In the genomic region with DNA sequence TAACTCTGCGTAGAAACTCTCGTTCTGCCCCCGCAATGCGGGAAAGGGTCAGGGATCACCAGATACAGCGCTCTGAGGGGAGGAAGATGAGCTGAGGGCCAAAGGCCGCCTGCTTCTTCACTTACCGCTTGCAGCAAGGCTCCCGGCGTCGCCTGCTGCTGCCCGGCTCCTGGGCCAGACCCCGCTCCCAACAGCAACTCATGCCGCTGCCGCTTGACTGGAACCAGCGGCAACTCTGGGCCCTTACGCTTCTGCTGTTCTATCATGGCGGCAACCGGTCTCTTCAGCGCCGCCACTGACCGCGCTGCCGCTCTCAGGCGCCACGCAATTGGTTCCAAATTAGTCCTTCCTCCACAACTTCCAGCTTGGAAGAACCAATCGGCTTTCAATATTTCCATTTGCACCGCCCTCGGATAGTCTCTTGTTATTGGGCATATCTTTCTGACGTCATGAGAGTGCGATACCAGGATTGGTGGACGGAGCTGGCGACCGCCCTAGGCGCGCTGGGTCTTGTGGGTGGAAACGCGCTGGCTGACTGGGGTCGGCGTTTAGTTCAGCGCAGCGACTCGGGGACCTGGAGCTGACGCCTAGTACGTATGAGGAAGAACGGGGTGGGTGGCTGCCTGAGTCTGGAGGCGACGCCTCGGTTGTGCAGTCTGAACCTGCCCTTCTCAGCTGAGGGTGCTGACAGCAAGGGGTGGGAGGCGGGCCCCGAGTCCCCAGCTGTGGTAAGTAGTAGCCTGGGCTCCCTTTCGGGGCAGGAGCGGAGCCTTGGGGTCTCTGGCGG, we compare ENCODE assay signal across 1 cellular context.
TF ChIP-seq lines count a peak whose summit lies in the region.

A gene (minus strand): TSS at position 303 of the 787 bp plus-strand sequence. CDS start 37 bp downstream, at position 266.
A gene with protein sequence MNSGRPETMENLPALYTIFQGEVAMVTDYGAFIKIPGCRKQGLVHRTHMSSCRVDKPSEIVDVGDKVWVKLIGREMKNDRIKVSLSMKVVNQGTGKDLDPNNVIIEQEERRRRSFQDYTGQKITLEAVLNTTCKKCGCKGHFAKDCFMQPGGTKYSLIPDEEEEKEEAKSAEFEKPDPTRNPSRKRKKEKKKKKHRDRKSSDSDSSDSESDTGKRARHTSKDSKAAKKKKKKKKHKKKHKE (plus strand): TSS at position 547 of the 787 bp plus-strand sequence. CDS start 13,067 bp downstream, outside the sequence.

TF ChIP-seq in HEK293, 187 proteins besides CTCF, POLR2A, EP300 and RAD21 (continued from another document and continues in another):
- TF ChIP-seq KLF8 (tag by site-specific recombination; IDR thresholded peaks at IDR 0.05), result peak; percentile 15; the same call in 1 of the 2 replicates
- 0 out of 2 replicates have a peak, but pooled peaks have one; percentile 28 for TF ChIP-seq ZNF501 (tag by site-specific recombination; IDR thresholded peaks at IDR 0.05)
- TF ChIP-seq, protein P1, sequence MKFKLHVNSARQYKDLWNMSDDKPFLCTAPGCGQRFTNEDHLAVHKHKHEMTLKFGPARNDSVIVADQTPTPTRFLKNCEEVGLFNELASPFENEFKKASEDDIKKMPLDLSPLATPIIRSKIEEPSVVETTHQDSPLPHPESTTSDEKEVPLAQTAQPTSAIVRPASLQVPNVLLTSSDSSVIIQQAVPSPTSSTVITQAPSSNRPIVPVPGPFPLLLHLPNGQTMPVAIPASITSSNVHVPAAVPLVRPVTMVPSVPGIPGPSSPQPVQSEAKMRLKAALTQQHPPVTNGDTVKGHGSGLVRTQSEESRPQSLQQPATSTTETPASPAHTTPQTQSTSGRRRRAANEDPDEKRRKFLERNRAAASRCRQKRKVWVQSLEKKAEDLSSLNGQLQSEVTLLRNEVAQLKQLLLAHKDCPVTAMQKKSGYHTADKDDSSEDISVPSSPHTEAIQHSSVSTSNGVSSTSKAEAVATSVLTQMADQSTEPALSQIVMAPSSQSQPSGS (tag by site-specific recombination; IDR thresholded peaks at IDR 0.05; ENCODE audit: low read depth), result peak; percentile 98
- peak; percentile 83 for TF ChIP-seq ZNF629 (tag by site-specific recombination; IDR thresholded peaks at IDR 0.05)
- peak; percentile 51; the same call in 1 of the 2 replicates for TF ChIP-seq ZFP69B (tag by site-specific recombination; IDR thresholded peaks at IDR 0.05)
- no peak for TF ChIP-seq ZNF701 (tag by site-specific recombination; IDR thresholded peaks at IDR 0.05)
- TF ChIP-seq, protein P2, sequence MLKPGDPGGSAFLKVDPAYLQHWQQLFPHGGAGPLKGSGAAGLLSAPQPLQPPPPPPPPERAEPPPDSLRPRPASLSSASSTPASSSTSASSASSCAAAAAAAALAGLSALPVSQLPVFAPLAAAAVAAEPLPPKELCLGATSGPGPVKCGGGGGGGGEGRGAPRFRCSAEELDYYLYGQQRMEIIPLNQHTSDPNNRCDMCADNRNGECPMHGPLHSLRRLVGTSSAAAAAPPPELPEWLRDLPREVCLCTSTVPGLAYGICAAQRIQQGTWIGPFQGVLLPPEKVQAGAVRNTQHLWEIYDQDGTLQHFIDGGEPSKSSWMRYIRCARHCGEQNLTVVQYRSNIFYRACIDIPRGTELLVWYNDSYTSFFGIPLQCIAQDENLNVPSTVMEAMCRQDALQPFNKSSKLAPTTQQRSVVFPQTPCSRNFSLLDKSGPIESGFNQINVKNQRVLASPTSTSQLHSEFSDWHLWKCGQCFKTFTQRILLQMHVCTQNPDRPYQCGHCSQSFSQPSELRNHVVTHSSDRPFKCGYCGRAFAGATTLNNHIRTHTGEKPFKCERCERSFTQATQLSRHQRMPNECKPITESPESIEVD (tag by site-specific recombination; IDR thresholded peaks at IDR 0.05), result no peak
- TF ChIP-seq, protein P3, sequence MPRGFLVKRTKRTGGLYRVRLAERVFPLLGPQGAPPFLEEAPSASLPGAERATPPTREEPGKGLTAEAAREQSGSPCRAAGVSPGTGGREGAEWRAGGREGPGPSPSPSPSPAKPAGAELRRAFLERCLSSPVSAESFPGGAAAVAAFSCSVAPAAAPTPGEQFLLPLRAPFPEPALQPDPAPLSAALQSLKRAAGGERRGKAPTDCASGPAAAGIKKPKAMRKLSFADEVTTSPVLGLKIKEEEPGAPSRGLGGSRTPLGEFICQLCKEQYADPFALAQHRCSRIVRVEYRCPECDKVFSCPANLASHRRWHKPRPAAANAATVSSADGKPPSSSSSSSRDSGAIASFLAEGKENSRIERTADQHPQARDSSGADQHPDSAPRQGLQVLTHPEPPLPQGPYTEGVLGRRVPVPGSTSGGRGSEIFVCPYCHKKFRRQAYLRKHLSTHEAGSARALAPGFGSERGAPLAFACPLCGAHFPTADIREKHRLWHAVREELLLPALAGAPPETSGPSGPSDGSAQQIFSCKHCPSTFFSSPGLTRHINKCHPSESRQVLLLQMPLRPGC (tag by site-specific recombination; IDR thresholded peaks at IDR 0.05), result 0 out of 2 replicates have a peak, but pooled peaks have one; percentile 38
- TF ChIP-seq ZBTB7A (tag by site-specific recombination; IDR thresholded peaks at IDR 0.05; ENCODE audit: low read depth), result peak; percentile 57; the same call in 1 of the 2 replicates
- no peak for TF ChIP-seq ZNF114 (tag by site-specific recombination; IDR thresholded peaks at IDR 0.05)
- no peak for TF ChIP-seq ZNF223 (tag by site-specific recombination; IDR thresholded peaks at IDR 0.05)
- TF ChIP-seq, protein P4, sequence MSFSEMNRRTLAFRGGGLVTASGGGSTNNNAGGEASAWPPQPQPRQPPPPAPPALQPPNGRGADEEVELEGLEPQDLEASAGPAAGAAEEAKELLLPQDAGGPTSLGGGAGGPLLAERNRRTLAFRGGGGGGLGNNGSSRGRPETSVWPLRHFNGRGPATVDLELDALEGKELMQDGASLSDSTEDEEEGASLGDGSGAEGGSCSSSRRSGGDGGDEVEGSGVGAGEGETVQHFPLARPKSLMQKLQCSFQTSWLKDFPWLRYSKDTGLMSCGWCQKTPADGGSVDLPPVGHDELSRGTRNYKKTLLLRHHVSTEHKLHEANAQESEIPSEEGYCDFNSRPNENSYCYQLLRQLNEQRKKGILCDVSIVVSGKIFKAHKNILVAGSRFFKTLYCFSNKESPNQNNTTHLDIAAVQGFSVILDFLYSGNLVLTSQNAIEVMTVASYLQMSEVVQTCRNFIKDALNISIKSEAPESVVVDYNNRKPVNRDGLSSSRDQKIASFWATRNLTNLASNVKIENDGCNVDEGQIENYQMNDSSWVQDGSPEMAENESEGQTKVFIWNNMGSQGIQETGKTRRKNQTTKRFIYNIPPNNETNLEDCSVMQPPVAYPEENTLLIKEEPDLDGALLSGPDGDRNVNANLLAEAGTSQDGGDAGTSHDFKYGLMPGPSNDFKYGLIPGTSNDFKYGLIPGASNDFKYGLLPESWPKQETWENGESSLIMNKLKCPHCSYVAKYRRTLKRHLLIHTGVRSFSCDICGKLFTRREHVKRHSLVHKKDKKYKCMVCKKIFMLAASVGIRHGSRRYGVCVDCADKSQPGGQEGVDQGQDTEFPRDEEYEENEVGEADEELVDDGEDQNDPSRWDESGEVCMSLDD (tag by site-specific recombination; IDR thresholded peaks at IDR 0.05), result peak; percentile 60; the same call in 1 of the 2 replicates
- no peak for TF ChIP-seq MZF1 (tag by site-specific recombination; IDR thresholded peaks at IDR 0.05; ENCODE audit: borderline replicate concordance)
- TF ChIP-seq, protein P5, sequence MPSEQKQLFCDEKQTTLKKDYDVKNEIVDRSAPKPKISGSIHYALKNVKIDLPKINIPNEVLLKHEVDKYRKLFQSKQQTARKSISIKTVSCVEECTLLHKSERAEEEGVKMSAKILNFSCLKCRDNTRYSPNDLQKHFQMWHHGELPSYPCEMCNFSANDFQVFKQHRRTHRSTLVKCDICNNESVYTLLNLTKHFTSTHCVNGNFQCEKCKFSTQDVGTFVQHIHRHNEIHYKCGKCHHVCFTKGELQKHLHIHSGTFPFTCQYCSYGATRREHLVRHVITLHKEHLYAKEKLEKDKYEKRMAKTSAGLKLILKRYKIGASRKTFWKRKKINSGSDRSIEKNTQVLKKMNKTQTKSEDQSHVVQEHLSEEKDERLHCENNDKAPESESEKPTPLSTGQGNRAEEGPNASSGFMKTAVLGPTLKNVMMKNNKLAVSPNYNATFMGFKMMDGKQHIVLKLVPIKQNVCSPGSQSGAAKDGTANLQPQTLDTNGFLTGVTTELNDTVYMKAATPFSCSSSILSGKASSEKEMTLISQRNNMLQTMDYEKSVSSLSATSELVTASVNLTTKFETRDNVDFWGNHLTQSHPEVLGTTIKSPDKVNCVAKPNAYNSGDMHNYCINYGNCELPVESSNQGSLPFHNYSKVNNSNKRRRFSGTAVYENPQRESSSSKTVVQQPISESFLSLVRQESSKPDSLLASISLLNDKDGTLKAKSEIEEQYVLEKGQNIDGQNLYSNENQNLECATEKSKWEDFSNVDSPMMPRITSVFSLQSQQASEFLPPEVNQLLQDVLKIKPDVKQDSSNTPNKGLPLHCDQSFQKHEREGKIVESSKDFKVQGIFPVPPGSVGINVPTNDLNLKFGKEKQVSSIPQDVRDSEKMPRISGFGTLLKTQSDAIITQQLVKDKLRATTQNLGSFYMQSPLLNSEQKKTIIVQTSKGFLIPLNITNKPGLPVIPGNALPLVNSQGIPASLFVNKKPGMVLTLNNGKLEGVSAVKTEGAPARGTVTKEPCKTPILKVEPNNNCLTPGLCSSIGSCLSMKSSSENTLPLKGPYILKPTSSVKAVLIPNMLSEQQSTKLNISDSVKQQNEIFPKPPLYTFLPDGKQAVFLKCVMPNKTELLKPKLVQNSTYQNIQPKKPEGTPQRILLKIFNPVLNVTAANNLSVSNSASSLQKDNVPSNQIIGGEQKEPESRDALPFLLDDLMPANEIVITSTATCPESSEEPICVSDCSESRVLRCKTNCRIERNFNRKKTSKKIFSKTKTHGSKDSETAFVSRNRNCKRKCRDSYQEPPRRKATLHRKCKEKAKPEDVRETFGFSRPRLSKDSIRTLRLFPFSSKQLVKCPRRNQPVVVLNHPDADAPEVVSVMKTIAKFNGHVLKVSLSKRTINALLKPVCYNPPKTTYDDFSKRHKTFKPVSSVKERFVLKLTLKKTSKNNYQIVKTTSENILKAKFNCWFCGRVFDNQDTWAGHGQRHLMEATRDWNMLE (tag by site-specific recombination; conservative IDR thresholded peaks at IDR 0.05; ENCODE audit: low read depth), result peak; percentile 34; the same call in 1 of the 2 replicates
- TF ChIP-seq YY1 (tag by site-specific recombination; IDR thresholded peaks at IDR 0.05), result peak; percentile 89
- peak; percentile 48; the same call in 1 of the 2 replicates for TF ChIP-seq ZBTB17 (tag by site-specific recombination; IDR thresholded peaks at IDR 0.05)
- peak; percentile 65 for TF ChIP-seq ZNF660 (tag by site-specific recombination; IDR thresholded peaks at IDR 0.05)
- peak; percentile 83 for TF ChIP-seq ZBTB48 (tag by site-specific recombination; IDR thresholded peaks at IDR 0.05)
- no peak for TF ChIP-seq ZNF155 (tag by site-specific recombination; IDR thresholded peaks at IDR 0.05)
- TF ChIP-seq SP3 (tag by site-specific recombination; IDR thresholded peaks at IDR 0.05), result peak; percentile 84
- TF ChIP-seq, protein P6, sequence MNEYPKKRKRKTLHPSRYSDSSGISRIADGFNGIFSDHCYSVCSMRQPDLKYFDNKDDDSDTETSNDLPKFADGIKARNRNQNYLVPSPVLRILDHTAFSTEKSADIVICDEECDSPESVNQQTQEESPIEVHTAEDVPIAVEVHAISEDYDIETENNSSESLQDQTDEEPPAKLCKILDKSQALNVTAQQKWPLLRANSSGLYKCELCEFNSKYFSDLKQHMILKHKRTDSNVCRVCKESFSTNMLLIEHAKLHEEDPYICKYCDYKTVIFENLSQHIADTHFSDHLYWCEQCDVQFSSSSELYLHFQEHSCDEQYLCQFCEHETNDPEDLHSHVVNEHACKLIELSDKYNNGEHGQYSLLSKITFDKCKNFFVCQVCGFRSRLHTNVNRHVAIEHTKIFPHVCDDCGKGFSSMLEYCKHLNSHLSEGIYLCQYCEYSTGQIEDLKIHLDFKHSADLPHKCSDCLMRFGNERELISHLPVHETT (tag by site-specific recombination; IDR thresholded peaks at IDR 0.05), result peak; percentile 36; the same call in 1 of the 2 replicates
- no peak for TF ChIP-seq ZNF404 (tag by site-specific recombination; IDR thresholded peaks at IDR 0.05)
- TF ChIP-seq YY2 (tag by site-specific recombination; IDR thresholded peaks at IDR 0.05), result peak; percentile 80
- no peak for TF ChIP-seq ZNF416 (tag by site-specific recombination; IDR thresholded peaks at IDR 0.05)
- TF ChIP-seq ZFHX2 (tag by site-specific recombination; conservative IDR thresholded peaks at IDR 0.05), result peak; percentile 89
- peak; percentile 48 for TF ChIP-seq ZSCAN30 (tag by site-specific recombination; IDR thresholded peaks at IDR 0.05)
- TF ChIP-seq ZNF311 (tag by site-specific recombination; IDR thresholded peaks at IDR 0.05; ENCODE audit: borderline replicate concordance), result no peak
- TF ChIP-seq ZNF571 (tag by site-specific recombination; IDR thresholded peaks at IDR 0.05), result no peak
- TF ChIP-seq KLF9 (tag by site-specific recombination; IDR thresholded peaks at IDR 0.05; ENCODE audit: low read depth), result 0 out of 2 replicates have a peak, but pooled peaks have one; percentile 43
- TF ChIP-seq ZBTB21 (tag by site-specific recombination; IDR thresholded peaks at IDR 0.05), result peak; percentile 37
- TF ChIP-seq ZNF654 (tag by site-specific recombination; IDR thresholded peaks at IDR 0.05; ENCODE audit: low read depth), result no peak
- TF ChIP-seq ZNF600 (tag by site-specific recombination; IDR thresholded peaks at IDR 0.05), result peak; percentile 64
- peak; percentile 27 for TF ChIP-seq ZNF2 (tag by site-specific recombination; IDR thresholded peaks at IDR 0.05)
- peak; percentile 79 for TF ChIP-seq EGR2 (tag by site-specific recombination; IDR thresholded peaks at IDR 0.05; ENCODE audit: low read depth)
- peak; percentile 99 for TF ChIP-seq SP2 (tag by site-specific recombination; IDR thresholded peaks at IDR 0.05)
- TF ChIP-seq, protein P7, sequence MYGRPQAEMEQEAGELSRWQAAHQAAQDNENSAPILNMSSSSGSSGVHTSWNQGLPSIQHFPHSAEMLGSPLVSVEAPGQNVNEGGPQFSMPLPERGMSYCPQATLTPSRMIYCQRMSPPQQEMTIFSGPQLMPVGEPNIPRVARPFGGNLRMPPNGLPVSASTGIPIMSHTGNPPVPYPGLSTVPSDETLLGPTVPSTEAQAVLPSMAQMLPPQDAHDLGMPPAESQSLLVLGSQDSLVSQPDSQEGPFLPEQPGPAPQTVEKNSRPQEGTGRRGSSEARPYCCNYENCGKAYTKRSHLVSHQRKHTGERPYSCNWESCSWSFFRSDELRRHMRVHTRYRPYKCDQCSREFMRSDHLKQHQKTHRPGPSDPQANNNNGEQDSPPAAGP (tag by site-specific recombination; IDR thresholded peaks at IDR 0.05), result peak; percentile 23; the same call in 1 of the 2 replicates
- TF ChIP-seq ZNF335 (tag by site-specific recombination; conservative IDR thresholded peaks at IDR 0.05), result peak; percentile 72; the same call in 1 of the 2 replicates
- 0 out of 2 replicates have a peak, but pooled peaks have one; percentile 33 for TF ChIP-seq TRIM28 (IDR thresholded peaks at IDR 0.05; ENCODE audit: borderline replicate concordance, low read length)
- TF ChIP-seq ZNF394 (tag by site-specific recombination; IDR thresholded peaks at IDR 0.05; ENCODE audit: borderline replicate concordance), result peak; percentile 27; the same call in 1 of the 2 replicates
